In genomic region chr20:63011798-63012197, GRCh38 we compare ENCODE assay signal across 17 cellular contexts. TPM values are rescaled to one million over a fixed set of nuclear protein-coding genes. Genes with fewer than 3 reads are reported as not detected.
A peak's percentile ranks its signal among the peaks of the same experiment; 100 is the strongest.
DNase-seq lines count a peak whose midpoint lies in the region; ATAC-seq, FAIRE-seq and TF ChIP-seq lines count a peak whose summit lies in the region.
"Had no signal": no experiment of that assay in that cellular context is flagged by ENCODE, and none has a peak within 500 bp of the region (broad histone marks: within the 10 kb centered on the region; RNA-seq: fewer than 3 reads in every experiment).

No MANE protein-coding gene starts in this region.

- intact Hi-C loops in posterior vena cava (cut with DNase I) (no loop called here), tibial artery (cut with DNase I; ENCODE audit: low total_unique reads) (no loop called here)

- no peak for TF ChIP-seq CTCF in tibial artery (IDR thresholded peaks at IDR 0.05)

- no peak overlapping the region for H3K4me3 ChIP-seq in tibial artery
- H3K4me3 ChIP-seq: ovary had no signal

- peak; percentile 4 for FAIRE-seq in HTR-8/SVneo (lab: Jason Lieb, UNC)

- peaks cover 13 to 89% of the 10 kb centered on the region in 2 donors for H3K27me3 ChIP-seq in tibial artery

- no peak overlapping the region for H3K27ac ChIP-seq in tibial artery
- H3K27ac ChIP-seq: ovary had no signal

- H3K4me1 ChIP-seq in tibial artery = peaks cover 0 to 20% (median 15%) of the 10 kb centered on the region in 4 donors

- peak; percentile 13 for DNase-seq in EH (ENCODE audit: low read depth)
- no peak for DNase-seq in HTR-8/SVneo (ENCODE audit: insufficient read length, low spot score)
- peak; percentile 79 for DNase-seq in NCI-H748 (lab: John Stamatoyannopoulos, UW; ENCODE audit: unreplicated experiment)
- peak; percentile 45 for DNase-seq in fibroblast of peridontal ligament (ENCODE audit: extremely low read depth)
- DNase-seq in posterior vena cava (ENCODE audit: low spot score) = no peak
- no peak for DNase-seq in tibial artery
- DNase-seq in ureter (ENCODE audit: low spot score) = no peak
- DNase-seq: activated CD8-positive, alpha-beta T cell treated with anti-CD3 and anti-CD28 coated beads for 36 hours; CD4-positive, alpha-beta T cell; effector CD4-positive, alpha-beta T cell; foreskin fibroblast; immature natural killer cell; KG1; NCI-H510A; ovary had no signal

- no peaks in the 10 kb centered on the region for H3K36me3 ChIP-seq in tibial artery
- H3K36me3 ChIP-seq: ovary had no signal

- no peak for ATAC-seq in HG03175 (IDR thresholded peaks at IDR 0.05; ENCODE audit: unreplicated experiment)
- ATAC-seq: activated CD8-positive, alpha-beta T cell treated with anti-CD3 and anti-CD28 coated beads for 36 hours had no signal

- H3K9me3 ChIP-seq in tibial artery = peaks cover 0 to 23% (median 16%) of the 10 kb centered on the region in 3 donors

RNA-seq across cellular contexts. Expression of gene BHLHE23, which starts 5.0 kb away (rescaled TPM):
- total RNA-seq in posterior vena cava (not detected), ureter (not detected)
- total RNA-seq: activated CD8-positive, alpha-beta T cell treated with anti-CD3 and anti-CD28 coated beads for 36 hours; CD4-positive, alpha-beta T cell; mesothelial cell of epicardium; ovary had no signal

RNA-seq across cellular contexts. Expression of gene SLC17A9, which starts 59.3 kb away (rescaled TPM):
- total RNA-seq in posterior vena cava (10 to 100 TPM in 1 of 2 donors, 1 to 10 TPM in 1; 9.9 to 16.3 TPM), ureter (10.1 TPM)

Comparison
In these comparisons a context has a peak if more than half of its experiments do, and no peak if none do; other contexts are left out.
1. DNase-seq: peak in EH (single experiment), NCI-H748 (single experiment) and fibroblast of peridontal ligament (single experiment); none in HTR-8/SVneo (single experiment), posterior vena cava (single experiment), tibial artery (0 of 2) and ureter (single experiment).